29 cellular contexts compared by ENCODE assay signal in genomic region chr5:1399737-1400136, GRCh38. TPM values are rescaled to one million over a fixed set of nuclear protein-coding genes. Genes with fewer than 3 reads are reported as not detected.
"Had no signal": no experiment of that assay in that cellular context is flagged by ENCODE, and none has a peak within 500 bp of the region (broad histone marks: within the 10 kb centered on the region; RNA-seq: fewer than 3 reads in every experiment).

No MANE protein-coding gene starts in this region.

- FAIRE-seq: islet of Langerhans had no signal

- H3K36me3 ChIP-seq: esophagus muscularis mucosa, gastrocnemius medialis, heart right ventricle, left lung, neutrophil, spleen, stomach, thoracic aorta, transverse colon had no signal

- H3K9me3 ChIP-seq: gastrocnemius medialis, neutrophil, psoas muscle, thoracic aorta, transverse colon had no signal

- DNase-seq: effector memory CD4-positive, alpha-beta T cell; gastrocnemius medialis; heart right ventricle; hypothalamus; kidney glomerular epithelial cell; naive thymus-derived CD4-positive, alpha-beta T cell; nephron progenitor cell; retina; spleen; stimulated activated CD4-positive, alpha-beta T cell treated with anti-CD3 and anti-CD28 coated beads, Interleukin-15, amount 100 ng/mL, for 24 hours; stimulated activated CD4-positive, alpha-beta T cell treated with anti-CD3 and anti-CD28 coated beads, Interleukin-1b, Interleukin-23, amount 100 ng/mL, for 48 hours; stimulated activated CD4-positive, alpha-beta T cell treated with anti-CD3 and anti-CD28 coated beads, Interleukin-4, amount 100 ng/mL, for 24 hours; stomach; substantia nigra; transverse colon had no signal

- H3K4me3 ChIP-seq: esophagus muscularis mucosa, gastrocnemius medialis, heart right ventricle, left lung, lung, psoas muscle, spleen, stomach, thoracic aorta, transverse colon had no signal

- H3K27ac ChIP-seq: epithelial cell of prostate, esophagus muscularis mucosa, gastrocnemius medialis, heart right ventricle, left lung, neutrophil, psoas muscle, spleen, stomach, thoracic aorta, transverse colon had no signal

- H3K4me1 ChIP-seq: esophagus muscularis mucosa, gastrocnemius medialis, heart right ventricle, left lung, psoas muscle, spleen, stomach, transverse colon had no signal

RNA-seq across cellular contexts. Expression of gene SLC6A3, which starts 45.5 kb away (rescaled TPM):
- total RNA-seq: fibroblast of villous mesenchyme, gastrocnemius medialis, mesenteric fat pad, mononuclear cell, osteoblast, psoas muscle, sciatic nerve, skeletal muscle tissue, stomach, transverse colon had no signal
- polyA plus RNA-seq: naive thymus-derived CD4-positive, alpha-beta T cell had no signal
